ENCODE assay signal across 20 cellular contexts in the genomic region with DNA sequence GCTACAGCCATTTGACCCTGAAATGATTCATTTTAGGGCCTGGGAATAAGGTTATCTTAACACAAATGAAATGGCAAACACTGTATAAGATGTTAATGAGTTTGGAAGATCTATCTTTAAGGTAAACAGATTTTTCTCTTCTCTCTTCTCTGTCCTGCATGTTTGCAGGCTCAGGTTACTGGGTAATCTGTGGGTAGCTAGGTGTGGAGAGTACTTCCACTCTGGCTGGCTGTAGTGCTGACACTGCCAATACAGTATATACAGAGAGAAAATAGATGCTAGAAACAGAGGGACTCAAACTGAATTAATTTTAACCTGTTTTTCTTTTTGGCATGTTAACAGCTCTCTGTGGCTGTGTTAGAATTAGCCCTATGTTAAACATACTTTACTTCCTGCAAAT.
DNase-seq lines count a peak whose midpoint lies in the region; TF ChIP-seq lines count a peak whose summit lies in the region.
"Had no signal": no experiment of that assay in that cellular context is flagged by ENCODE, and none has a peak within 500 bp of the region (broad histone marks: within the 10 kb centered on the region; RNA-seq: fewer than 3 reads in every experiment).

No MANE protein-coding gene starts in this region.

- no peak overlapping the region for H3K27ac ChIP-seq in endodermal cell (ENCODE audit: low read depth, low read length)
- H3K27ac ChIP-seq: 22Rv1, gastrocnemius medialis, skin epidermis had no signal

- H3K9me3 Mint-ChIP-seq in endodermal cell: peaks cover 18% of the 10 kb centered on the region
- H3K9me3 Mint-ChIP-seq: stimulated activated naive CD8-positive, alpha-beta T cell treated with anti-CD3 and anti-CD28 coated beads, Interleukin-15, amount 100 ng/mL, for 72 hours had no signal

- peaks cover 27% of the 10 kb centered on the region for H3K9me3 ChIP-seq in endodermal cell (ENCODE audit: control insufficient read depth, low read length)
- H3K9me3 ChIP-seq: gastrocnemius medialis had no signal

- TF ChIP-seq CTCF in endodermal cell (conservative IDR thresholded peaks at IDR 0.05) (no peak), lower leg skin (IDR thresholded peaks at IDR 0.05) (no peak)

- H3K4me1 ChIP-seq in endodermal cell (ENCODE audit: control insufficient read depth, insufficient read depth, low read length): peaks cover 20% of the 10 kb centered on the region

- H3K4me1 Mint-ChIP-seq in endodermal cell: peaks cover 40% of the 10 kb centered on the region
- H3K4me1 Mint-ChIP-seq: activated CD4-positive, alpha-beta T cell treated with anti-CD3 and anti-CD28 coated beads, Interleukin-2, amount 10 ng/mL, durations not matched to agents 24 days and 14 days; naive thymus-derived CD8-positive, alpha-beta T cell; stimulated activated naive CD8-positive, alpha-beta T cell treated with anti-CD3 and anti-CD28 coated beads, Interleukin-15, amount 100 ng/mL, for 72 hours had no signal

- H3K27me3 Mint-ChIP-seq in endodermal cell (ENCODE audit: insufficient read depth): peaks cover 28% of the 10 kb centered on the region
- H3K27me3 Mint-ChIP-seq: activated CD4-positive, alpha-beta T cell treated with anti-CD3 and anti-CD28 coated beads, Interleukin-2, amount 10 ng/mL, durations not matched to agents 24 days and 14 days; naive thymus-derived CD8-positive, alpha-beta T cell; stimulated activated naive CD8-positive, alpha-beta T cell treated with anti-CD3 and anti-CD28 coated beads, Interleukin-15, amount 100 ng/mL, for 72 hours had no signal

- peak; percentile 8 for DNase-seq in NCI-H1436 treated with DMSO at 0.1 percent for 48 hours (lab: John Stamatoyannopoulos, UW)
- DNase-seq in NCI-H1436 (lab: John Stamatoyannopoulos, UW): no peak
- DNase-seq in NCI-H1417 (lab: John Stamatoyannopoulos, UW): peak; percentile 39 to 76 (median 75)
- DNase-seq in NCI-H510A treated with DMSO at 0.1 percent for 48 hours (lab: John Stamatoyannopoulos, UW): peak; percentile 85
- DNase-seq in endodermal cell: no peak
- DNase-seq in ACHN: no peak
- DNase-seq in medulla oblongata (ENCODE audit: extremely low spot score): no peak
- no peak for DNase-seq in lower leg skin (ENCODE audit: low spot score in 2 of 2)
- DNase-seq: activated CD4-positive, alpha-beta T cell treated with anti-CD3 and anti-CD28 coated beads, Interleukin-2, amount 10 ng/mL, durations not matched to agents 24 days and 14 days; activated gamma-delta T cell treated with Interleukin-2 at 50 U/mL for 16 hours; gastrocnemius medialis; KG1; kidney; naive thymus-derived CD8-positive, alpha-beta T cell; posterior cingulate gyrus; stimulated activated naive CD8-positive, alpha-beta T cell treated with anti-CD3 and anti-CD28 coated beads, Interleukin-15, amount 100 ng/mL, for 72 hours; T-helper 1 cell; trophoblast cell had no signal

- no peak overlapping the region for H3K27ac Mint-ChIP-seq in endodermal cell
- H3K27ac Mint-ChIP-seq: activated CD4-positive, alpha-beta T cell treated with anti-CD3 and anti-CD28 coated beads, Interleukin-2, amount 10 ng/mL, durations not matched to agents 24 days and 14 days; naive thymus-derived CD8-positive, alpha-beta T cell; stimulated activated naive CD8-positive, alpha-beta T cell treated with anti-CD3 and anti-CD28 coated beads, Interleukin-15, amount 100 ng/mL, for 72 hours had no signal

- no peak overlapping the region for H3K4me3 Mint-ChIP-seq in endodermal cell
- H3K4me3 Mint-ChIP-seq: activated CD4-positive, alpha-beta T cell treated with anti-CD3 and anti-CD28 coated beads, Interleukin-2, amount 10 ng/mL, durations not matched to agents 24 days and 14 days; naive thymus-derived CD8-positive, alpha-beta T cell; stimulated activated naive CD8-positive, alpha-beta T cell treated with anti-CD3 and anti-CD28 coated beads, Interleukin-15, amount 100 ng/mL, for 72 hours had no signal

- H3K9ac ChIP-seq in endodermal cell (ENCODE audit: extremely low read depth, low read length, poor library complexity, severe bottlenecking): no peak overlapping the region

- no peaks in the 10 kb centered on the region for H3K36me3 ChIP-seq in endodermal cell (ENCODE audit: control insufficient read depth, insufficient read depth, low read length)
- H3K36me3 ChIP-seq: gastrocnemius medialis had no signal

- in situ Hi-C loops in ACHN (cut with HindIII; ENCODE audit: low pct_ligation_motif_present, low pct_unique_long_range_greater_than_20kb, low sequenced_read_pairs): no loop called here

- peaks cover 10% of the 10 kb centered on the region for H3K36me3 Mint-ChIP-seq in endodermal cell (ENCODE audit: low read depth)

- intact Hi-C loops in lower leg skin (cut with DNase I; ENCODE audit: low total_unique reads): no loop called here

- H3K27me3 ChIP-seq in endodermal cell (ENCODE audit: control insufficient read depth, insufficient read depth, low read length, poor library complexity, severe bottlenecking): no peaks in the 10 kb centered on the region
- H3K27me3 ChIP-seq: gastrocnemius medialis had no signal

- H3K4me3 ChIP-seq in endodermal cell (ENCODE audit: low read length) (peak overlapping the region; percentile 34), lower leg skin (ENCODE audit: low read depth, poor library complexity, severe bottlenecking) (no peak overlapping the region)
- H3K4me3 ChIP-seq: gastrocnemius medialis, skin epidermis had no signal

- TF ChIP-seq POLR2A in lower leg skin (IDR thresholded peaks at IDR 0.05): no peak

Comparison
In these comparisons a context has a peak if more than half of its experiments do, and no peak if none do; other contexts are left out.
1. DNase-seq: peak in NCI-H1436 treated with DMSO at 0.1 percent for 48 hours (single experiment), NCI-H1417 (3 of 3) and NCI-H510A treated with DMSO at 0.1 percent for 48 hours (single experiment); none in NCI-H1436 (single experiment), endodermal cell (single experiment), ACHN (single experiment), medulla oblongata (single experiment) and lower leg skin (0 of 2).